ENCODE assay signal across 1 cellular context in the genomic region with DNA sequence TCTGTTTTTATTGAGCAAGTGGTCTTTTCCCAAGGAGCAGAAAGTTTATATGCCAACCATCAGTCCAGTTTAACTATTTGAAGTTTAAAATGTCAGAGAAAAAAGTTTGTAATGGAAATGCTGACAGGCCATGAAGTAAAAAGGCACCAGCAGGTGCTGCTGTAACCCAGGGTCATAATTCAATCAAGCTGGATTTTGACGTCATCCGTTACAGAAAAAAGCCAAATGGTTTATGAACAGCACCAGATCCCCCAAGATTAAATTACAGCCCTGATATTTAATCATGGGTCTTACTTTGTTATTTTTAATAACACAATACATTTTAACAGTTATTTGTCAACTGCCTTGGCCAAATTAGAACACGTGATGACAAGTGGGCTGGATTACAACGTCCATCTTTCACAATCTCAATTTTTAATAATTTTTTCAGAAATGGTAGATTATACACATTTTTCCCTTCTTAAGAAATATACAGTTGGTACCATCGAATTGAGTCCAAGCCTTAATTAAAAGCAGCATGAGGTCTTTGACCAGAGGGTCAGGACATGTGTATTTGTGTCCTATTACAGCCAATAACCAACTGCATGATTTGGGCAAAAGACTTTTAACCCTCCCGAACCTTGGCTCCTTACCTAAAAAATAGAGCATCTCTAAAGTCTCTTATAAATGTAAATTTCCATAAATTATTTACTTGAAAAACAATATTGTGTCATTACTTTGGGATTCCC.
TF ChIP-seq lines count a peak whose summit lies in the region.

No MANE protein-coding gene starts in this region.

TF ChIP-seq in WTC11, 78 proteins besides CTCF, POLR2A, EP300 and RAD21 (continued from another document):
- TF ChIP-seq, protein P1, sequence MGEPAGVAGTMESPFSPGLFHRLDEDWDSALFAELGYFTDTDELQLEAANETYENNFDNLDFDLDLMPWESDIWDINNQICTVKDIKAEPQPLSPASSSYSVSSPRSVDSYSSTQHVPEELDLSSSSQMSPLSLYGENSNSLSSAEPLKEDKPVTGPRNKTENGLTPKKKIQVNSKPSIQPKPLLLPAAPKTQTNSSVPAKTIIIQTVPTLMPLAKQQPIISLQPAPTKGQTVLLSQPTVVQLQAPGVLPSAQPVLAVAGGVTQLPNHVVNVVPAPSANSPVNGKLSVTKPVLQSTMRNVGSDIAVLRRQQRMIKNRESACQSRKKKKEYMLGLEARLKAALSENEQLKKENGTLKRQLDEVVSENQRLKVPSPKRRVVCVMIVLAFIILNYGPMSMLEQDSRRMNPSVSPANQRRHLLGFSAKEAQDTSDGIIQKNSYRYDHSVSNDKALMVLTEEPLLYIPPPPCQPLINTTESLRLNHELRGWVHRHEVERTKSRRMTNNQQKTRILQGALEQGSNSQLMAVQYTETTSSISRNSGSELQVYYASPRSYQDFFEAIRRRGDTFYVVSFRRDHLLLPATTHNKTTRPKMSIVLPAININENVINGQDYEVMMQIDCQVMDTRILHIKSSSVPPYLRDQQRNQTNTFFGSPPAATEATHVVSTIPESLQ (CRISPR knock-in tag; IDR thresholded peaks at IDR 0.05) = no peak
- no peak for TF ChIP-seq GRHL2 (CRISPR knock-in tag; IDR thresholded peaks at IDR 0.05; ENCODE audit: insufficient replicate concordance, severe bottlenecking)
- TF ChIP-seq FOXJ3 (CRISPR knock-in tag; IDR thresholded peaks at IDR 0.05; ENCODE audit: borderline replicate concordance) = no peak
- TF ChIP-seq, protein P2, sequence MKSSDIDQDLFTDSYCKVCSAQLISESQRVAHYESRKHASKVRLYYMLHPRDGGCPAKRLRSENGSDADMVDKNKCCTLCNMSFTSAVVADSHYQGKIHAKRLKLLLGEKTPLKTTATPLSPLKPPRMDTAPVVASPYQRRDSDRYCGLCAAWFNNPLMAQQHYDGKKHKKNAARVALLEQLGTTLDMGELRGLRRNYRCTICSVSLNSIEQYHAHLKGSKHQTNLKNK (CRISPR knock-in tag; IDR thresholded peaks at IDR 0.05) = no peak
- TF ChIP-seq ZNF232 (CRISPR knock-in tag; IDR thresholded peaks at IDR 0.05) = no peak
- TF ChIP-seq FOXK1 (CRISPR knock-in tag; IDR thresholded peaks at IDR 0.05) = no peak
- TF ChIP-seq TEAD1 (CRISPR knock-in tag; IDR thresholded peaks at IDR 0.05) = no peak
- TF ChIP-seq NR3C1 (CRISPR knock-in tag; conservative IDR thresholded peaks at IDR 0.05; ENCODE audit: low read depth) = no peak
- no peak for TF ChIP-seq SOX15 (CRISPR knock-in tag; IDR thresholded peaks at IDR 0.05)
- TF ChIP-seq, protein P3, sequence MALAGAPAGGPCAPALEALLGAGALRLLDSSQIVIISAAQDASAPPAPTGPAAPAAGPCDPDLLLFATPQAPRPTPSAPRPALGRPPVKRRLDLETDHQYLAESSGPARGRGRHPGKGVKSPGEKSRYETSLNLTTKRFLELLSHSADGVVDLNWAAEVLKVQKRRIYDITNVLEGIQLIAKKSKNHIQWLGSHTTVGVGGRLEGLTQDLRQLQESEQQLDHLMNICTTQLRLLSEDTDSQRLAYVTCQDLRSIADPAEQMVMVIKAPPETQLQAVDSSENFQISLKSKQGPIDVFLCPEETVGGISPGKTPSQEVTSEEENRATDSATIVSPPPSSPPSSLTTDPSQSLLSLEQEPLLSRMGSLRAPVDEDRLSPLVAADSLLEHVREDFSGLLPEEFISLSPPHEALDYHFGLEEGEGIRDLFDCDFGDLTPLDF (CRISPR knock-in tag; IDR thresholded peaks at IDR 0.05) = no peak
